In genomic region chr2:238974061-238974460, GRCh38 we compare ENCODE assay signal across 20 cellular contexts.
DNase-seq lines count a peak whose midpoint lies in the region; ATAC-seq and TF ChIP-seq lines count a peak whose summit lies in the region.
"Had no signal": no experiment of that assay in that cellular context is flagged by ENCODE, and none has a peak within 500 bp of the region (broad histone marks: within the 10 kb centered on the region; RNA-seq: fewer than 3 reads in every experiment).

No MANE protein-coding gene starts in this region.

- DNase-seq in NCI-H446 treated with DMSO at 0.1 percent for 48 hours (lab: John Stamatoyannopoulos, UW) = peak; percentile 7
- no peak for DNase-seq in NCI-H446 (lab: John Stamatoyannopoulos, UW)
- peak; percentile 67 for DNase-seq in MCF 10A (ENCODE audit: unreplicated experiment)
- peak; percentile 68 for DNase-seq in fibroblast of the aortic adventitia (ENCODE audit: low read depth)
- DNase-seq in Karpas-422 = no peak
- DNase-seq in GF-D8 (lab: John Stamatoyannopoulos, UW) = no peak
- DNase-seq: CD8-positive, alpha-beta memory T cell; heart left ventricle; NCI-H146; NCI-H510A treated with DMSO at 0.1 percent for 48 hours; OCI-M1; stimulated activated CD4-positive, alpha-beta T cell treated with anti-CD3 and anti-CD28 coated beads, Interleukin-12 subunit alpha, Interleukin-12 subunit beta, amount 100 ng/mL, for 4 hours had no signal

- H3K9ac ChIP-seq in Karpas-422 (ENCODE audit: low read length) = no peak overlapping the region
- H3K9ac ChIP-seq: KMS-11, parathyroid adenoma had no signal

- no peaks in the 10 kb centered on the region for H4K20me1 ChIP-seq in Karpas-422 (ENCODE audit: insufficient read depth, low read depth, low read length)

- H3K4me2 ChIP-seq in Karpas-422 (ENCODE audit: low read depth, low read length, poor library complexity, severe bottlenecking) = no peak overlapping the region
- H3K4me2 ChIP-seq: KMS-11 had no signal

- no peaks in the 10 kb centered on the region for H3K27me3 Mint-ChIP-seq in MCF 10A (ENCODE audit: insufficient read depth, unreplicated experiment)

- H2AFZ ChIP-seq in Karpas-422 (ENCODE audit: low read length) = no peak overlapping the region
- H2AFZ ChIP-seq: parathyroid adenoma had no signal

- POLR2A ChIA-PET in MCF 10A (lab: Yijun Ruan, JAX) = interaction anchor here (0.7 to 2.3 kb wide), 11 partner anchors 10 to 1312 kb away, joined by 3 to 13 read pairs (median 4); partner anchors contain the start of gene TWIST2

- H3K4me1 ChIP-seq in Karpas-422 (ENCODE audit: low read length) = no peaks in the 10 kb centered on the region
- H3K4me1 ChIP-seq: heart left ventricle, parathyroid adenoma had no signal

- H3K27ac ChIP-seq in Karpas-422 (ENCODE audit: low read length) = no peak overlapping the region
- H3K27ac ChIP-seq: 22Rv1, KMS-11, parathyroid adenoma, VCaP had no signal

- no peaks in the 10 kb centered on the region for H3K36me3 ChIP-seq in Karpas-422 (ENCODE audit: insufficient read depth, low read length)
- H3K36me3 ChIP-seq: heart left ventricle had no signal

- peaks cover 1% of the 10 kb centered on the region for H3K9me3 Mint-ChIP-seq in MCF 10A (ENCODE audit: unreplicated experiment)
- H3K9me3 Mint-ChIP-seq: stimulated activated naive CD8-positive, alpha-beta T cell treated with anti-CD3 and anti-CD28 coated beads, Interleukin-15, Interleukin-2, amounts not matched to agents 100 ng/mL and 50 ng/mL, for 24 hours had no signal

- H3K4me3 Mint-ChIP-seq in MCF 10A (ENCODE audit: unreplicated experiment) = no peak overlapping the region
- H3K4me3 Mint-ChIP-seq: activated T-helper 17 cell treated with anti-CD3 and anti-CD28 coated beads, Interleukin-2, amount 50 U/mL, for 72 hours; CD8-positive, alpha-beta memory T cell; stimulated activated naive CD8-positive, alpha-beta T cell treated with anti-CD3 and anti-CD28 coated beads, Interleukin-15, Interleukin-2, amounts not matched to agents 100 ng/mL and 50 ng/mL, for 24 hours had no signal

- peak overlapping the region; percentile 93 for H3K27ac Mint-ChIP-seq in MCF 10A (ENCODE audit: low read depth, unreplicated experiment)
- H3K27ac Mint-ChIP-seq: activated T-helper 17 cell treated with anti-CD3 and anti-CD28 coated beads, Interleukin-2, amount 50 U/mL, for 72 hours; CD8-positive, alpha-beta memory T cell; stimulated activated naive CD8-positive, alpha-beta T cell treated with anti-CD3 and anti-CD28 coated beads, Interleukin-15, Interleukin-2, amounts not matched to agents 100 ng/mL and 50 ng/mL, for 24 hours had no signal

- no peak for ATAC-seq in GM21528 (IDR thresholded peaks at IDR 0.05; ENCODE audit: low FRiP score, unreplicated experiment)
- no peak for ATAC-seq in GM21515 (IDR thresholded peaks at IDR 0.05; ENCODE audit: unreplicated experiment)
- ATAC-seq: activated T-helper 17 cell treated with anti-CD3 and anti-CD28 coated beads, Interleukin-2, amount 50 U/mL, for 72 hours had no signal

- H3K9me3 ChIP-seq in Karpas-422 (ENCODE audit: low read length) = peaks cover 10% of the 10 kb centered on the region; the same call in 1 of the 2 replicates

- intact Hi-C loops in MCF 10A (cut with micrococcal nuclease) = loop anchor here (1.0 to 10.0 kb wide), 4 partner anchors 121 to 619 kb away; no protein-coding TSS in a partner anchor

- H3K4me3 ChIP-seq in fibroblast of the aortic adventitia (ENCODE audit: low read depth, low read length) (no peak overlapping the region), Karpas-422 (ENCODE audit: low read length) (no peak overlapping the region)
- H3K4me3 ChIP-seq: heart left ventricle had no signal

- H3K36me3 Mint-ChIP-seq in MCF 10A (ENCODE audit: insufficient read depth, unreplicated experiment) = no peaks in the 10 kb centered on the region

- TF ChIP-seq CTCF in MCF 10A (IDR thresholded peaks at IDR 0.05; ENCODE audit: unreplicated experiment) (no peak), fibroblast of the aortic adventitia (IDR thresholded peaks at IDR 0.05; ENCODE audit: insufficient read depth, low read length) (no peak)

- CTCF ChIA-PET in MCF 10A (lab: Yijun Ruan, JAX) = interaction anchor here (0.6 to 1.1 kb wide), 6 partner anchors 17 to 492 kb away, joined by 3 to 5 read pairs (median 4); no protein-coding TSS in a partner anchor

- no TSS peak for BruUV-seq in MCF 10A (replicated peaks; lab: Mats Ljungman, UMichigan)

- H3K4me1 Mint-ChIP-seq in MCF 10A (ENCODE audit: insufficient read depth, unreplicated experiment) = peaks cover 29% of the 10 kb centered on the region
- H3K4me1 Mint-ChIP-seq: activated T-helper 17 cell treated with anti-CD3 and anti-CD28 coated beads, Interleukin-2, amount 50 U/mL, for 72 hours; CD8-positive, alpha-beta memory T cell had no signal

- no peaks in the 10 kb centered on the region for H3K9me2 ChIP-seq in Karpas-422 (replicated peaks; ENCODE audit: insufficient read depth, low read length)

- no peaks in the 10 kb centered on the region for H3K79me2 ChIP-seq in Karpas-422 (ENCODE audit: low read length)
- H3K79me2 ChIP-seq: parathyroid adenoma had no signal

- H3K27me3 ChIP-seq in Karpas-422 (ENCODE audit: low read length) = no peaks in the 10 kb centered on the region

Comparison
In these comparisons a context has a peak if more than half of its experiments do, and no peak if none do; other contexts are left out.
1. DNase-seq: peak in NCI-H446 treated with DMSO at 0.1 percent for 48 hours (single experiment), MCF 10A (single experiment) and fibroblast of the aortic adventitia (single experiment); none in NCI-H446 (0 of 2), Karpas-422 (single experiment) and GF-D8 (single experiment).